Comparison of ENCODE assay signal across 16 cellular contexts in the genomic region with DNA sequence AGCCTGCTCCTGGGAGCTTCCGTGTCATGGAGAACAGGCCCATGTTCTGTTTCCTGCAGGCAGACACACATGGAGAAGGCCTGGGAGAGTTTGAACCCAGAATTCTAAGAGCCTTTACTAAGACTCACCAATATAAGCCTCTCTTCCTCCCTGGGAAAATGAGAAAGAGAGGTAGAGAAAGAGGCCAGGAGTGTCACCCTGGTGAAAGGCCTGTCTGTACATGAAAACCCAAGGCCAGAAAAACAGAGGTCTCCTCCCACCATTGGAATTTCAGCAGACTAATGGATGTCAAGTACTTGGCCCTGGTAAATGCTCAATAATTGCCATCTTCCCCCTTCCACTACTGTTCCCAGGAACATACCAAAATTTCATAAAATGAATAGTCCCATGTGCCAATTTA.
DNase-seq lines count a peak whose midpoint lies in the region; ATAC-seq, FAIRE-seq and TF ChIP-seq lines count a peak whose summit lies in the region.
"Had no signal": no experiment of that assay in that cellular context is flagged by ENCODE, and none has a peak within 500 bp of the region (broad histone marks: within the 10 kb centered on the region; RNA-seq: fewer than 3 reads in every experiment).

No MANE protein-coding gene starts in this region.

- H3K4me3 Mint-ChIP-seq in mesothelial cell of epicardium: no peak overlapping the region
- no peak overlapping the region for H3K4me3 Mint-ChIP-seq in type B pancreatic cell
- H3K4me3 Mint-ChIP-seq: B cell; CD8-positive, alpha-beta T cell; HFFc6 had no signal

- H3K9me3 Mint-ChIP-seq in mesothelial cell of epicardium: peaks cover 7% of the 10 kb centered on the region
- peaks cover 7% of the 10 kb centered on the region for H3K9me3 Mint-ChIP-seq in type B pancreatic cell
- H3K9me3 Mint-ChIP-seq: CD8-positive, alpha-beta T cell; HFFc6 had no signal

- TF ChIP-seq CTCF in bronchial epithelial cell (IDR thresholded peaks at IDR 0.05; ENCODE audit: insufficient read depth, low read length, severe bottlenecking) (no peak), mesothelial cell of epicardium (IDR thresholded peaks at IDR 0.05; ENCODE audit: unreplicated experiment) (no peak), type B pancreatic cell (conservative IDR thresholded peaks at IDR 0.05) (no peak), foreskin fibroblast (IDR thresholded peaks at IDR 0.05; ENCODE audit: low read depth, low read length) (no peak)

- DNase-seq in bronchial epithelial cell (ENCODE audit: low read depth) (peak; percentile 59), epithelial cell of prostate (ENCODE audit: low read depth, low spot score) (peak; percentile 12), mesothelial cell of epicardium (ENCODE audit: low spot score in 2 of 2, unreplicated experiment in 2 of 2) (no peak), type B pancreatic cell (ENCODE audit: extremely low spot score, unreplicated experiment) (no peak), foreskin fibroblast (no peak)
- DNase-seq: Calu3; CD8-positive, alpha-beta T cell; GF-D8; GOT3; H7; HFFc6 had no signal

- no peaks in the 10 kb centered on the region for H3K36me3 ChIP-seq in bronchial epithelial cell (ENCODE audit: control insufficient read depth, insufficient read depth, low read length)
- H3K36me3 ChIP-seq: BLaER1 treated with 17β-estradiol and CSF1 and Interleukin-3, amounts not matched to agents 10 nM and 100 nM had no signal

- no peak for ATAC-seq in GM21390 (IDR thresholded peaks at IDR 0.05; ENCODE audit: unreplicated experiment)
- ATAC-seq: CD8-positive, alpha-beta T cell; HCT116 had no signal

- H3K27ac ChIP-seq in epithelial cell of prostate: no peak overlapping the region
- H3K27ac ChIP-seq: BLaER1 treated with 17β-estradiol and CSF1 and Interleukin-3, amounts not matched to agents 10 nM and 100 nM; HL-60 had no signal

- H3K27me3 Mint-ChIP-seq in mesothelial cell of epicardium (ENCODE audit: low read depth): no peaks in the 10 kb centered on the region
- no peaks in the 10 kb centered on the region for H3K27me3 Mint-ChIP-seq in type B pancreatic cell

- H3K27me3 ChIP-seq in bronchial epithelial cell (ENCODE audit: control insufficient read depth, insufficient read depth, low read length): no peaks in the 10 kb centered on the region
- H3K27me3 ChIP-seq: BLaER1 treated with 17β-estradiol and CSF1 and Interleukin-3, amounts not matched to agents 10 nM and 100 nM had no signal

- no peak for FAIRE-seq in bronchial epithelial cell (lab: Jason Lieb, UNC)

- H3K36me3 Mint-ChIP-seq in mesothelial cell of epicardium (peaks cover 37% of the 10 kb centered on the region), type B pancreatic cell (peaks cover 28% of the 10 kb centered on the region)
- H3K36me3 Mint-ChIP-seq: CD8-positive, alpha-beta T cell had no signal

- peaks cover 73% of the 10 kb centered on the region for H3K4me1 Mint-ChIP-seq in mesothelial cell of epicardium
- peaks cover 34% of the 10 kb centered on the region for H3K4me1 Mint-ChIP-seq in type B pancreatic cell (ENCODE audit: unreplicated experiment)
- H3K4me1 Mint-ChIP-seq: B cell had no signal

- H3K27ac Mint-ChIP-seq in mesothelial cell of epicardium: peak overlapping the region; percentile 59
- H3K27ac Mint-ChIP-seq in type B pancreatic cell: peak overlapping the region; percentile 64
- H3K27ac Mint-ChIP-seq: B cell; CD8-positive, alpha-beta T cell; HFFc6 had no signal

- H3K4me3 ChIP-seq in bronchial epithelial cell (ENCODE audit: low read depth, low read length): no peak overlapping the region
- no peak overlapping the region for H3K4me3 ChIP-seq in foreskin fibroblast (ENCODE audit: low read depth in 1 of 2, low read length in 2 of 2)
- H3K4me3 ChIP-seq: BLaER1 treated with 17β-estradiol and CSF1 and Interleukin-3, amounts not matched to agents 10 nM and 100 nM had no signal

Comparison
In these comparisons a context has a peak if more than half of its experiments do, and no peak if none do; other contexts are left out.
1. DNase-seq: peak in bronchial epithelial cell (single experiment) and epithelial cell of prostate (single experiment); none in mesothelial cell of epicardium (0 of 2), type B pancreatic cell (single experiment) and foreskin fibroblast (0 of 2).